Comparison of ENCODE assay signal across 9 cellular contexts in the genomic region with DNA sequence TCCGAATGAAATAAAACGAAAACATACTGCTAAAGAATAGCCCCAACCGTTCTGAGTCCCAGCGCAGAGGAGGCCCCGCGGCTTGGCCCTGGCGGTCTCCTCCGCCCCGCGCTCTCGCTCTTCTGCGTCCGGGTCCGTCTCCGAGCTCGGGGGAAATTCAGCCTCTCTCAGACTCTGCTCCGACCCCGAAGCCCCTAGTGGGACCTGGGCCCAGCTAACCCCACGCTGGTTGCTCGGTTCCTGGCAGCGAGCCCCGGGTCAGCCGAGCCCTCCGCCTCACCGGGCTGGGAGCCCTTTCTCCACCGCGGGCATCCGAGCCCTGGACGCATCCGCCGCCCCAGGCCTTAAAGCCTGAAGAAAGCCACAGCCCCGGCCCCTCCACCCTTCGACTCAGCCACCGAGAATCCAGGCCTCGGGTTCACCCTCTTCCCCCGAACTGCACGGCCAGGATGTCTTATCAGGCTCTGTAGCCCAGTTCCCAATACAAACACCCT. TPM values are rescaled to one million over a fixed set of nuclear protein-coding genes. Genes with fewer than 3 reads are reported as not detected.
DNase-seq lines count a peak whose midpoint lies in the region; TF ChIP-seq lines count a peak whose summit lies in the region.
"Had no signal": no experiment of that assay in that cellular context is flagged by ENCODE, and none has a peak within 500 bp of the region (broad histone marks: within the 10 kb centered on the region; RNA-seq: fewer than 3 reads in every experiment).

No MANE protein-coding gene starts in this region.

- H3K36me3 ChIP-seq in mammary epithelial cell (ENCODE audit: insufficient read depth, low read length) (no peaks in the 10 kb centered on the region), mucosa of stomach (ENCODE audit: control insufficient read depth, insufficient read depth, low read length) (no peaks in the 10 kb centered on the region), urinary bladder (ENCODE audit: insufficient read depth) (peaks cover 2% of the 10 kb centered on the region)

- no peak overlapping the region for H2AFZ ChIP-seq in mammary epithelial cell (ENCODE audit: low read depth, low read length)

- no TSS peak for BruUV-seq in mammary epithelial cell (replicated peaks; lab: Mats Ljungman, UMichigan)

- H3K79me2 ChIP-seq in mammary epithelial cell (ENCODE audit: insufficient read depth, low read length): no peaks in the 10 kb centered on the region

- H3K9me3 ChIP-seq in mammary epithelial cell (replicated peaks; ENCODE audit: insufficient read depth, low read length) (no peaks in the 10 kb centered on the region), mucosa of stomach (ENCODE audit: control insufficient read depth, low read length) (no peaks in the 10 kb centered on the region)

- CTCF ChIA-PET in activated naive CD4-positive, alpha-beta T cell treated with anti-CD3 and anti-CD28 coated beads, Interleukin-2, amount 10 ng/mL, durations not matched to agents 7 days and 5 days (lab: Charles Lee): interaction anchor here (1.0 to 1.6 kb wide), 2 partner anchors 11 to 47 kb away, joined by 4 to 7 read pairs; no protein-coding TSS in a partner anchor
- CTCF ChIA-PET in mammary epithelial cell (lab: Charles Lee; ENCODE audit: low non-redundant PET): interaction anchor here (0.6 kb wide), 2 partner anchors 168 to 1256 kb away, joined by 3 to 11 read pairs; no protein-coding TSS in a partner anchor

- in situ Hi-C loops in mammary epithelial cell (cut with MboI; ENCODE audit: low sequenced_read_pairs in 2 of 2): loop anchor here (10.0 to 25.0 kb wide), 3 partner anchors 436 to 689 kb away; no protein-coding TSS in a partner anchor

- H4K20me1 ChIP-seq in mammary epithelial cell (ENCODE audit: insufficient read depth, low read length): no peaks in the 10 kb centered on the region

- intact Hi-C loops in mammary epithelial cell (cut with micrococcal nuclease): no loop called here

- H3K4me2 ChIP-seq in mammary epithelial cell (ENCODE audit: insufficient read depth, low read depth, low read length): peak overlapping the region; percentile 74

- peak overlapping the region in 1 of 3 experiments; percentile 33 for H3K4me3 ChIP-seq in mammary epithelial cell (replicated peaks in 1 of 3; ENCODE audit: insufficient read depth in 1 of 3, low read depth in 2 of 3, low read length in 3 of 3)
- H3K4me3 ChIP-seq in mucosa of stomach (ENCODE audit: low read length): no peak overlapping the region
- peak overlapping the region; percentile 94 for H3K4me3 ChIP-seq in urinary bladder (ENCODE audit: low read depth, low read length)

- peaks cover 43% of the 10 kb centered on the region for H3K27me3 ChIP-seq in mammary epithelial cell (ENCODE audit: insufficient read depth, low read length)
- peaks cover 93% of the 10 kb centered on the region for H3K27me3 ChIP-seq in mucosa of stomach (ENCODE audit: control insufficient read depth, insufficient read depth, low read length)

- H3K27me3 Mint-ChIP-seq in activated naive CD4-positive, alpha-beta T cell treated with anti-CD3 and anti-CD28 coated beads, Interleukin-2, amount 10 ng/mL, durations not matched to agents 7 days and 5 days: peaks cover 98% of the 10 kb centered on the region

- peak overlapping the region; percentile 55 for H3K27ac Mint-ChIP-seq in activated naive CD4-positive, alpha-beta T cell treated with anti-CD3 and anti-CD28 coated beads, Interleukin-2, amount 10 ng/mL, durations not matched to agents 7 days and 5 days

- H3K4me1 Mint-ChIP-seq in activated naive CD4-positive, alpha-beta T cell treated with anti-CD3 and anti-CD28 coated beads, Interleukin-2, amount 10 ng/mL, durations not matched to agents 7 days and 5 days: peaks cover 34% of the 10 kb centered on the region

- peaks cover 6% of the 10 kb centered on the region for H3K4me1 ChIP-seq in mammary epithelial cell (ENCODE audit: insufficient read depth, low read length)
- peaks cover 57% of the 10 kb centered on the region for H3K4me1 ChIP-seq in mucosa of stomach (ENCODE audit: control insufficient read depth, insufficient read depth, low read length)
- no peaks in the 10 kb centered on the region for H3K4me1 ChIP-seq in urinary bladder (ENCODE audit: insufficient read depth)

- H3K27ac ChIP-seq in mammary epithelial cell (ENCODE audit: insufficient read depth, low read depth, low read length) (no peak overlapping the region), urinary bladder (ENCODE audit: low read depth) (peak overlapping the region; percentile 77), substantia nigra (ENCODE audit: low read depth, low read length, poor library complexity, severe bottlenecking) (no peak overlapping the region)

- peaks cover 6% of the 10 kb centered on the region for H3K36me3 Mint-ChIP-seq in activated naive CD4-positive, alpha-beta T cell treated with anti-CD3 and anti-CD28 coated beads, Interleukin-2, amount 10 ng/mL, durations not matched to agents 7 days and 5 days

- dilution Hi-C loops in mammary epithelial cell (cut with HindIII; ENCODE audit: low sequenced_read_pairs): no loop called here

- 93% methylated on average over 6 of the region's 37 CpGs for WGBS in mammary epithelial cell (ENCODE audit: low coverage, missing lambda C conversion rate)
- 2% methylated on average over 37 of the region's 37 CpGs for WGBS in urinary bladder

- H3K9ac ChIP-seq in mammary epithelial cell (ENCODE audit: insufficient read depth, low read length): no peak overlapping the region
- peak overlapping the region; percentile 62 for H3K9ac ChIP-seq in mucosa of stomach (ENCODE audit: low read length)

- H3K4me3 Mint-ChIP-seq in activated naive CD4-positive, alpha-beta T cell treated with anti-CD3 and anti-CD28 coated beads, Interleukin-2, amount 10 ng/mL, durations not matched to agents 7 days and 5 days: peak overlapping the region; percentile 31

- no peak for DNase-seq in activated naive CD4-positive, alpha-beta T cell treated with anti-CD3 and anti-CD28 coated beads, Interleukin-2, amount 10 ng/mL, durations not matched to agents 7 days and 5 days
- no peak for DNase-seq in activated naive CD4-positive, alpha-beta T cell treated with anti-CD3 and anti-CD28 coated beads, Interleukin-2, amount 50 U/mL, for 16 hours
- no peak for DNase-seq in mammary epithelial cell
- DNase-seq in DMS79 treated with DMSO at 0.1 percent for 48 hours (lab: John Stamatoyannopoulos, UW): no peak
- no peak for DNase-seq in substantia nigra (lab: John Stamatoyannopoulos, UW)
- DNase-seq in HPDE6-E6E7 (ENCODE audit: extremely low spot score): no peak
- DNase-seq: activated CD4-positive, alpha-beta T cell treated with anti-CD3 and anti-CD28 coated beads for 1 hour had no signal

- TF ChIP-seq CTCF in mammary epithelial cell (conservative IDR thresholded peaks at IDR 0.05 in 1 of 2, IDR thresholded peaks at IDR 0.05 in 1 of 2; ENCODE audit: extremely low read depth in 1 of 2, insufficient read depth in 1 of 2, low read depth in 1 of 2, low read length in 2 of 2): no peak

- H3K9me3 Mint-ChIP-seq in activated naive CD4-positive, alpha-beta T cell treated with anti-CD3 and anti-CD28 coated beads, Interleukin-2, amount 10 ng/mL, durations not matched to agents 7 days and 5 days: no peaks in the 10 kb centered on the region

RNA-seq across cellular contexts. Expression of gene TBX2, which starts 1.2 kb away (rescaled TPM):
- total RNA-seq in mammary epithelial cell (1 to 10 TPM; 1.5 to 4.8 TPM), urinary bladder (26.4 TPM)
- polyA plus RNA-seq in mammary epithelial cell (not detected), urinary bladder (56.3 TPM)
- not detected for polyA minus RNA-seq in mammary epithelial cell

RNA-seq across cellular contexts. Expression of gene TBX4, which starts 51.4 kb away (rescaled TPM):
- under 1 TPM in 1 of 2 donors, not detected in 1; 0.33 TPM for total RNA-seq in mammary epithelial cell
- polyA plus RNA-seq in mammary epithelial cell: 0.03 TPM
- polyA minus RNA-seq in mammary epithelial cell: not detected
- total RNA-seq in urinary bladder: 9.8 TPM
- polyA plus RNA-seq in urinary bladder: 13.0 TPM
